Comparison of ENCODE assay signal across 1 cellular context in the genomic region with DNA sequence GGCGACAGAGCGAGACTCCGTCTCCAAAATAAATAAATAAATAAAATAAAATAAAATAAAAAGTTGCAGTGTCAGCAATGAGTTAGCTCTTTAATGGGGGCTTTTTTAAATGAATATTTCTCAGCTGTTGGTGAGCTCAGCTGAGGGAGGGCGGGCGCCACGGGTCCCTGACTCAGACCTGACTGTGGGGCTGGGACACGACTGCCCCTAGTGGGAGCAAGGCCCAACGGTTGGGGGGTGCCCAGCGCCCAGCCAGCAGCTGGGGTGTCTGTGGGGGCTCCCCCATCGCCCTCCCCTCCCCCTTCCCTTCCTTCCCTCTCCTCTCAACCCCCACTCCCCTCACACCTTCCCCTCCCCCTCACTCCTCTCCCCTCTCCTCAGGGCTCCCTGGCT.
TF ChIP-seq lines count a peak whose summit lies in the region.

No MANE protein-coding gene starts in this region.

TF ChIP-seq in GM12878, 131 proteins besides CTCF, POLR2A, EP300 and RAD21 (continued from another document):
- 0 out of 2 replicates have a peak, but pooled peaks have one; percentile 22 for TF ChIP-seq PAX5 (IDR thresholded peaks at IDR 0.05; ENCODE audit: borderline replicate concordance, low read depth, low read length)
